32 cellular contexts compared by ENCODE assay signal in genomic region chr2:109602617-109603188, GRCh38.
"Had no signal": no experiment of that assay in that cellular context is flagged by ENCODE, and none has a peak within 500 bp of the region (broad histone marks: within the 10 kb centered on the region; RNA-seq: fewer than 3 reads in every experiment).

No MANE protein-coding gene starts in this region.

- H3K9me3 Mint-ChIP-seq: activated CD4-positive, alpha-beta memory T cell treated with anti-CD3 and anti-CD28 coated beads, Interleukin-2, amount 10 ng/mL, durations not matched to agents 7 days and 5 days; activated CD4-positive, alpha-beta T cell treated with anti-CD3 and anti-CD28 coated beads, Interleukin-2, amount 10 ng/mL, durations not matched to agents 24 days and 14 days; activated naive CD4-positive, alpha-beta T cell treated with anti-CD3 and anti-CD28 coated beads, Interleukin-2, amount 50 U/mL, for 24 hours; activated naive CD8-positive, alpha-beta T cell treated with anti-CD3 and anti-CD28 coated beads for 36 hours; activated naive CD8-positive, alpha-beta T cell treated with anti-CD3 and anti-CD28 coated beads, Interleukin-2, amount 50 U/mL, for 24 hours; activated T-cell treated with anti-CD3 and anti-CD28 coated beads, Interleukin-2, amount 50 U/mL, for 24 hours; activated T-cell treated with anti-CD3 and anti-CD28 coated beads, Interleukin-2, amount 50 U/mL, for 72 hours; activated T-helper 17 cell treated with anti-CD3 and anti-CD28 coated beads, Interleukin-2, amount 50 U/mL, for 72 hours; effector memory CD8-positive, alpha-beta T cell; T-helper 1 cell treated with Interleukin-12 subunit alpha and Interleukin-12 subunit beta and Interleukin-4 antibody, amounts not matched to agents 30 μg/mL and 1 μg/mL, for 36 hours; T-helper 2 cell treated with Interferon-gamma antibody and Interleukin-4, amounts not matched to agents 5 μg/mL and 100 μg/mL, for 36 hours had no signal

- ATAC-seq: activated CD4-positive, alpha-beta T cell treated with anti-CD3 and anti-CD28 coated beads for 36 hours; activated naive CD8-positive, alpha-beta T cell treated with anti-CD3 and anti-CD28 coated beads, Interleukin-2, amount 50 U/mL, for 24 hours; activated T-cell treated with anti-CD3 and anti-CD28 coated beads, Interleukin-2, amount 50 U/mL, for 72 hours; activated T-helper 17 cell treated with anti-CD3 and anti-CD28 coated beads, Interleukin-2, amount 50 U/mL, for 72 hours; body of pancreas; effector memory CD8-positive, alpha-beta T cell; foreskin keratinocyte; gastrocnemius medialis had no signal

- H3K36me3 Mint-ChIP-seq: activated naive CD4-positive, alpha-beta T cell treated with anti-CD3 and anti-CD28 coated beads, Interleukin-2, amount 50 U/mL, for 24 hours; activated naive CD8-positive, alpha-beta T cell treated with anti-CD3 and anti-CD28 coated beads for 36 hours had no signal

- DNase-seq: activated CD4-positive, alpha-beta memory T cell treated with anti-CD3 and anti-CD28 coated beads, Interleukin-2, amount 10 ng/mL, durations not matched to agents 7 days and 5 days; activated CD4-positive, alpha-beta T cell treated with anti-CD3 and anti-CD28 coated beads for 36 hours; activated CD4-positive, alpha-beta T cell treated with anti-CD3 and anti-CD28 coated beads, Interleukin-2, amount 10 ng/mL, durations not matched to agents 24 days and 14 days; activated CD4-positive, CD25-positive, alpha-beta regulatory T cell; activated CD4-positive, CD25-positive, alpha-beta regulatory T cell treated with anti-CD3 and anti-CD28 coated beads, Interleukin-2, amount 50 U/mL, for 72 hours; activated CD8-positive, alpha-beta memory T cell treated with anti-CD3 and anti-CD28 coated beads, Interleukin-2, amount 50 U/mL, for 48 hours; activated effector memory CD4-positive, alpha-beta T cell treated with Interleukin-2 at 50 U/mL for 16 hours; activated gamma-delta T cell treated with Interleukin-2 at 50 U/mL for 16 hours; activated naive CD4-positive, alpha-beta T cell treated with Interleukin-2 at 50 U/mL for 16 hours; activated naive CD8-positive, alpha-beta T cell treated with anti-CD3 and anti-CD28 coated beads for 36 hours; activated naive CD8-positive, alpha-beta T cell treated with anti-CD3 and anti-CD28 coated beads, Interleukin-2, amount 50 U/mL, for 24 hours; activated T-cell treated with anti-CD3 and anti-CD28 coated beads for 4 hours; activated T-cell treated with anti-CD3 and anti-CD28 coated beads, Interleukin-2, amount 50 U/mL, for 24 hours; activated T-cell treated with anti-CD3 and anti-CD28 coated beads, Interleukin-2, amount 50 U/mL, for 72 hours; adrenal gland; aorta; body of pancreas; cortex of kidney; effector CD4-positive, alpha-beta T cell; effector memory CD8-positive, alpha-beta T cell; erythroblast; foreskin keratinocyte; gastrocnemius medialis; glutamatergic neuron; heart left ventricle; T1000; WERI-Rb-1 had no signal

- H3K4me1 Mint-ChIP-seq: activated CD4-positive, alpha-beta memory T cell treated with anti-CD3 and anti-CD28 coated beads, Interleukin-2, amount 10 ng/mL, durations not matched to agents 7 days and 5 days; activated CD4-positive, alpha-beta T cell treated with anti-CD3 and anti-CD28 coated beads for 36 hours; activated CD4-positive, alpha-beta T cell treated with anti-CD3 and anti-CD28 coated beads, Interleukin-2, amount 10 ng/mL, durations not matched to agents 24 days and 14 days; activated naive CD4-positive, alpha-beta T cell treated with anti-CD3 and anti-CD28 coated beads, Interleukin-2, amount 50 U/mL, for 24 hours; activated naive CD8-positive, alpha-beta T cell treated with anti-CD3 and anti-CD28 coated beads for 36 hours; activated naive CD8-positive, alpha-beta T cell treated with anti-CD3 and anti-CD28 coated beads, Interleukin-2, amount 50 U/mL, for 24 hours; activated T-helper 17 cell treated with anti-CD3 and anti-CD28 coated beads, Interleukin-2, amount 50 U/mL, for 72 hours had no signal

- H3K36me3 ChIP-seq: adrenal gland, esophagus muscularis mucosa, gastrocnemius medialis, heart left ventricle, WERI-Rb-1 had no signal

- H3K27ac Mint-ChIP-seq: activated CD4-positive, alpha-beta memory T cell treated with anti-CD3 and anti-CD28 coated beads, Interleukin-2, amount 10 ng/mL, durations not matched to agents 7 days and 5 days; activated CD4-positive, alpha-beta T cell treated with anti-CD3 and anti-CD28 coated beads for 36 hours; activated CD4-positive, alpha-beta T cell treated with anti-CD3 and anti-CD28 coated beads, Interleukin-2, amount 10 ng/mL, durations not matched to agents 24 days and 14 days; activated naive CD4-positive, alpha-beta T cell treated with anti-CD3 and anti-CD28 coated beads, Interleukin-2, amount 50 U/mL, for 24 hours; activated naive CD8-positive, alpha-beta T cell treated with anti-CD3 and anti-CD28 coated beads for 36 hours; activated naive CD8-positive, alpha-beta T cell treated with anti-CD3 and anti-CD28 coated beads, Interleukin-2, amount 50 U/mL, for 24 hours; activated T-cell treated with anti-CD3 and anti-CD28 coated beads, Interleukin-2, amount 50 U/mL, for 24 hours; activated T-cell treated with anti-CD3 and anti-CD28 coated beads, Interleukin-2, amount 50 U/mL, for 72 hours; activated T-helper 17 cell treated with anti-CD3 and anti-CD28 coated beads, Interleukin-2, amount 50 U/mL, for 72 hours; effector memory CD8-positive, alpha-beta T cell; T-helper 1 cell treated with Interleukin-12 subunit alpha and Interleukin-12 subunit beta and Interleukin-4 antibody, amounts not matched to agents 30 μg/mL and 1 μg/mL, for 36 hours; T-helper 2 cell treated with Interferon-gamma antibody and Interleukin-4, amounts not matched to agents 5 μg/mL and 100 μg/mL, for 36 hours had no signal

- H3K4me1 ChIP-seq: body of pancreas had no signal

- H3K4me3 Mint-ChIP-seq: activated CD4-positive, alpha-beta memory T cell treated with anti-CD3 and anti-CD28 coated beads, Interleukin-2, amount 10 ng/mL, durations not matched to agents 7 days and 5 days; activated CD4-positive, alpha-beta T cell treated with anti-CD3 and anti-CD28 coated beads for 36 hours; activated CD4-positive, alpha-beta T cell treated with anti-CD3 and anti-CD28 coated beads, Interleukin-2, amount 10 ng/mL, durations not matched to agents 24 days and 14 days; activated naive CD4-positive, alpha-beta T cell treated with anti-CD3 and anti-CD28 coated beads, Interleukin-2, amount 50 U/mL, for 24 hours; activated naive CD8-positive, alpha-beta T cell treated with anti-CD3 and anti-CD28 coated beads for 36 hours; activated naive CD8-positive, alpha-beta T cell treated with anti-CD3 and anti-CD28 coated beads, Interleukin-2, amount 50 U/mL, for 24 hours; activated T-cell treated with anti-CD3 and anti-CD28 coated beads, Interleukin-2, amount 50 U/mL, for 24 hours; activated T-cell treated with anti-CD3 and anti-CD28 coated beads, Interleukin-2, amount 50 U/mL, for 72 hours; activated T-helper 17 cell treated with anti-CD3 and anti-CD28 coated beads, Interleukin-2, amount 50 U/mL, for 72 hours; effector memory CD8-positive, alpha-beta T cell; T-helper 1 cell treated with Interleukin-12 subunit alpha and Interleukin-12 subunit beta and Interleukin-4 antibody, amounts not matched to agents 30 μg/mL and 1 μg/mL, for 36 hours; T-helper 2 cell treated with Interferon-gamma antibody and Interleukin-4, amounts not matched to agents 5 μg/mL and 100 μg/mL, for 36 hours had no signal

- H3K4me3 ChIP-seq: adrenal gland, body of pancreas, esophagus muscularis mucosa, gastrocnemius medialis, heart left ventricle had no signal

- H3K27ac ChIP-seq: adrenal gland, body of pancreas, esophagus muscularis mucosa, gastrocnemius medialis, heart left ventricle, WERI-Rb-1 had no signal

- H3K9me3 ChIP-seq: adrenal gland, body of pancreas, esophagus muscularis mucosa, gastrocnemius medialis, heart left ventricle had no signal

- H3K27me3 ChIP-seq: adrenal gland, body of pancreas, esophagus muscularis mucosa, foreskin keratinocyte, gastrocnemius medialis had no signal
